ENCODE assay signal across 4 cellular contexts in genomic region chr18:66995270-66995669, GRCh38.
"Had no signal": no experiment of that assay in that cellular context is flagged by ENCODE, and none has a peak within 500 bp of the region (broad histone marks: within the 10 kb centered on the region; RNA-seq: fewer than 3 reads in every experiment).

No MANE protein-coding gene starts in this region.

- H3K27ac Mint-ChIP-seq: GM23338, H9 had no signal

- H3K4me2 ChIP-seq: GM23338 had no signal

- H3K4me3 ChIP-seq: GM23338 had no signal

- H3K9me3 Mint-ChIP-seq: GM23338, H9 had no signal

- DNase-seq: H9, HCEC 1CT, IMR-90 had no signal

- H3K4me1 Mint-ChIP-seq: GM23338 had no signal

- H2AFZ ChIP-seq: GM23338 had no signal

- H3K4me3 Mint-ChIP-seq: GM23338, H9 had no signal

- ATAC-seq: GM23338 had no signal
